In the genomic region with DNA sequence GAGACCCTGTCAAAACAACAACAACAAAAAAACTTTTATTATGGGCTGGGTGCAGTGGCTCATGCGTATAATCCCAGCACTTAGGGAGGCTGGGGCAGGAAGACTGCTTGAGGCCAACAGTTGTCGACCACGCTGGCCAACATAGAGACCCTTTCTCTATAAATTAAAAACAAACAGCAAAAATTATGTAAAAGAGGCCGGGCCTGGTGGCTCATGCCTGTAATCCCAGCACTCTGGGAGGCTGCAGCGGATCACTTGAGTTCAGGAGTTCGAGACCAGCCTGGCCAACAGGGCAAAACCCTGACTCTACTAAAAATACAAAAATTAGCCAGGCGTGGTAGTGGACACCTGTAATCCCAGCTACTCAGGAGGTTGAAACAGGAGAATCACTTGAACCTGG, we compare ENCODE assay signal across 3 cellular contexts. TPM values are rescaled to one million over a fixed set of nuclear protein-coding genes. Genes with fewer than 3 reads are reported as not detected.
"Had no signal": no experiment of that assay in that cellular context is flagged by ENCODE, and none has a peak within 500 bp of the region (broad histone marks: within the 10 kb centered on the region; RNA-seq: fewer than 3 reads in every experiment).

No MANE protein-coding gene starts in this region.

RNA-seq across cellular contexts. Expression of a gene that starts 15.6 kb away (rescaled TPM):
- total RNA-seq: activated T-helper 1 cell treated with anti-CD3 and anti-CD28 coated beads, Interleukin-12 subunit alpha, Interleukin-12 subunit beta, Interleukin-2, Interleukin-4 antibody, amounts not matched to agents 30 ng/mL and 10 ng/mL and 1 ng/mL, durations not matched to agents 14 hours and 24 hours and 36 hours; activated T-helper 2 cell treated with anti-CD3 and anti-CD28 coated beads, Interferon-gamma antibody, Interleukin-2, Interleukin-4, amounts not matched to agents 10 μg/mL and 5 μg/mL and 100 μg/mL, durations not matched to agents 14 hours and 24 hours and 36 hours; cardiac muscle cell had no signal
